In the genomic region with DNA sequence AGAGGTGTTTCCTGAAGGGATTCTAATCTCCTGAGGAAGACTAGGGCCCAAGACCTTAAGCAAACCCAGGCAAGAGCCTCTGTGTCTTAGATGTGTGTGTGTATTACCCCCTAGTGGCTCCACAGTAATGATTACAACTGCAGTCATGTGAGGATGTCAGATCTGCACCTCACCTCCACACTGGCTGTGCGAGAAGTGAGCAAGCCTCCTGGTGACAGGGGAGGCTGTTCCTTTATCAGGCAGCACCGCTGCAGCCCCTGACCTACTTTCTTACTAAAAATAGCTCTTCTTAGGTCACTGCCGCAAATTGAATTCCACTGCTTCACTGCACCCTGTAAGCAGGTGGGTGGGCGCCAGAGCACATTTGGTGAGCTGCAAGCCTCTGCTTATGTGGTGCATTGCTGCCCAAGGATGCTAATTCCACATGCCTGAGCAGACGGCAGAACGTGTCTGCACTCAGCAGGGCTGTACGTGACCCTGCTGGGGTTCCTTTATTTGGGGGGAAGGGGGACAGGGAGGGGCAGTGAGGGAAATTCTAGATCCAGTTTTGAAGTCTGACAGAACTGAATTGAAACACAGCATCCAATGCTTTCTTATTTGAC, we compare ENCODE assay signal across 11 cellular contexts.
DNase-seq lines count a peak whose midpoint lies in the region; TF ChIP-seq lines count a peak whose summit lies in the region.
"Had no signal": no experiment of that assay in that cellular context is flagged by ENCODE, and none has a peak within 500 bp of the region (broad histone marks: within the 10 kb centered on the region; RNA-seq: fewer than 3 reads in every experiment).

No MANE protein-coding gene starts in this region.

- no peaks in the 10 kb centered on the region for H3K4me1 Mint-ChIP-seq in neural crest cell

- peak; percentile 14 for DNase-seq in EH (ENCODE audit: low read depth)
- DNase-seq in NCI-H2227 (lab: John Stamatoyannopoulos, UW; ENCODE audit: unreplicated experiment) = peak; percentile 8
- DNase-seq in ecto neural progenitor cell (ENCODE audit: low spot score) = peak; percentile 49
- DNase-seq in neural crest cell (ENCODE audit: low read depth, low spot score) = no peak
- DNase-seq in activated naive CD4-positive, alpha-beta T cell (lab: John Stamatoyannopoulos, UW) = no peak
- no peak for DNase-seq in OCI-M2 (lab: John Stamatoyannopoulos, UW; ENCODE audit: unreplicated experiment)
- no peak for DNase-seq in NCI-H345 treated with DMSO at 0.1 percent for 48 hours (lab: John Stamatoyannopoulos, UW; ENCODE audit: unreplicated experiment)
- DNase-seq in activated CD4-positive, alpha-beta T cell treated with anti-CD3 and anti-CD28 coated beads for 4 hours = no peak
- DNase-seq: aorta, immature natural killer cell, NCI-H1105 had no signal

- peak; percentile 45 for TF ChIP-seq CTCF in neural crest cell (conservative IDR thresholded peaks at IDR 0.05)

- H3K27me3 Mint-ChIP-seq in neural crest cell (ENCODE audit: low read depth) = no peaks in the 10 kb centered on the region

- no peaks in the 10 kb centered on the region for H3K9me3 Mint-ChIP-seq in neural crest cell
- H3K9me3 Mint-ChIP-seq: immature natural killer cell had no signal

- no peaks in the 10 kb centered on the region for H3K36me3 Mint-ChIP-seq in neural crest cell (ENCODE audit: low read depth)

- H3K27ac Mint-ChIP-seq in neural crest cell (ENCODE audit: unreplicated experiment) = no peak overlapping the region
- H3K27ac Mint-ChIP-seq: immature natural killer cell had no signal

- H3K4me3 Mint-ChIP-seq in neural crest cell = no peak overlapping the region
- H3K4me3 Mint-ChIP-seq: immature natural killer cell had no signal

Comparison
In these comparisons a context has a peak if more than half of its experiments do, and no peak if none do; other contexts are left out.
1. DNase-seq: peak in EH (single experiment), NCI-H2227 (single experiment) and ecto neural progenitor cell (single experiment); none in neural crest cell (single experiment), activated naive CD4-positive, alpha-beta T cell (0 of 4), OCI-M2 (single experiment), NCI-H345 treated with DMSO at 0.1 percent for 48 hours (single experiment) and activated CD4-positive, alpha-beta T cell treated with anti-CD3 and anti-CD28 coated beads for 4 hours (0 of 2).